In the genomic region with DNA sequence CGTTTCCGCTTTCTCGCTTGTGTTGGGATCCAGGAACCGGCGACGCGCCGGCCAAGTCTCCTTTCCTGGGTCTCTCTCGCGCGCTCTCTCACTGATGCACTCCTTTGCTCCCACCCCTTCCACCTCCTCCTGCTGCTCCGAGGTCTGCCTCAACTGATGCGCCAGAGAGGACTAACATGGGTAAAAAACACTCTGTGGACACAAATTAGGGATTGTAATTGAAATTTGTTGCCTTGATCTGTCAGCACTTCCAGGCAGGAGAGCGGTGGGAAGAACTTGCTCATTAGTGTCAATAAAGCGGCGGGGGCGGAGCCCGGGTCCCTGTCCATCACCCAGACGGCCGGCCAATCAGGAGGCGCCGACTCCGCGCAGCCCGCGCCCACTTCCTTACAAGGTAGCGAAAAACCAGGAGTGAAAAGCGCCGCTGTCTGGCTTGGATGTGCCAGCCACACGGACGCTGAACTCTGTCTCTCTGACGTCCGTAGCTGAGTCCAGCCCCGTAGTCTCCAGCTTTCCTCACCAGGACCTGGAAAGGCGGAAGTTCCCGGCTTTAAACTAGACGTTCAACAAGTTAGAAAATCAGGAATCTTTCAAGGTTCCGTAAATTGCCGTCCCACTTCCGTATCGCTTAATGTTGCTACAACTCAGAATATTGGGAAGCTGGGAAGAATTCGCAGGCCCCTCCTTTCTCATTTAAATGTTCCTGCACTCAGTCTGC, we compare ENCODE assay signal across 2 cellular contexts.
TF ChIP-seq lines count a peak whose summit lies in the region.

TSS of gene TBX18 (minus strand) at position 267 of the 718 bp plus-strand sequence. CDS start 417 bp downstream, outside the sequence.

TF ChIP-seq in A549, 52 proteins besides CTCF, POLR2A, EP300 and RAD21 (continued from another document):
- TF ChIP-seq E2F6 (IDR thresholded peaks at IDR 0.05; ENCODE audit: borderline replicate concordance, low read depth) (0 out of 2 replicates have a peak, but pooled peaks have one; percentile 28), FOSL2 (IDR thresholded peaks at IDR 0.05) (no peak), FOSL2 (CRISPR knock-in tag; IDR thresholded peaks at IDR 0.05) (no peak), TP53 (CRISPR knock-in tag; IDR thresholded peaks at IDR 0.05) (no peak), JUN (IDR thresholded peaks at IDR 0.05) (peak; percentile 37 to 44; a peak in 2 of 5 replicates), SREBF2 (IDR thresholded peaks at IDR 0.05) (no peak), HOXB5 (CRISPR knock-in tag; IDR thresholded peaks at IDR 0.05) (no peak), ZFP36 (IDR thresholded peaks at IDR 0.05; ENCODE audit: borderline replicate concordance, partially characterized antibody) (no peak), RFX5 (IDR thresholded peaks at IDR 0.05) (0 out of 2 replicates have a peak, but pooled peaks have one; percentile 20), GATA3 (IDR thresholded peaks at IDR 0.05; ENCODE audit: borderline replicate concordance) (peak; percentile 35; the same call in 1 of the 2 replicates), CBX8 (IDR thresholded peaks at IDR 0.05) (no peak), KDM5A (IDR thresholded peaks at IDR 0.05) (no peak), RCOR1 (IDR thresholded peaks at IDR 0.05; ENCODE audit: low read depth, low read length) (no peak), BHLHE40 (IDR thresholded peaks at IDR 0.05; ENCODE audit: low read depth, low read length) (no peak), CEBPB (IDR thresholded peaks at IDR 0.05) (peak in 1 of 2 experiments; percentile 4; a peak in 1 of 4 replicates), EHMT2 (IDR thresholded peaks at IDR 0.05; ENCODE audit: low read depth) (no peak), HES2 (IDR thresholded peaks at IDR 0.05) (no peak), FOSB (CRISPR knock-in tag; IDR thresholded peaks at IDR 0.05) (no peak), SMC3 (IDR thresholded peaks at IDR 0.05) (no peak), HEYL (CRISPR knock-in tag; IDR thresholded peaks at IDR 0.05) (no peak), MAX (IDR thresholded peaks at IDR 0.05) (peak; percentile 53), REST (IDR thresholded peaks at IDR 0.05) (peak; percentile 39), CHD2 (IDR thresholded peaks at IDR 0.05; ENCODE audit: low read length, partially characterized antibody) (no peak), HOXA7 (CRISPR knock-in tag; IDR thresholded peaks at IDR 0.05) (no peak), ZSCAN20 (CRISPR knock-in tag; IDR thresholded peaks at IDR 0.05) (no peak), FOXS1 (CRISPR knock-in tag; IDR thresholded peaks at IDR 0.05) (no peak)
- TF ChIP-seq, protein P1, sequence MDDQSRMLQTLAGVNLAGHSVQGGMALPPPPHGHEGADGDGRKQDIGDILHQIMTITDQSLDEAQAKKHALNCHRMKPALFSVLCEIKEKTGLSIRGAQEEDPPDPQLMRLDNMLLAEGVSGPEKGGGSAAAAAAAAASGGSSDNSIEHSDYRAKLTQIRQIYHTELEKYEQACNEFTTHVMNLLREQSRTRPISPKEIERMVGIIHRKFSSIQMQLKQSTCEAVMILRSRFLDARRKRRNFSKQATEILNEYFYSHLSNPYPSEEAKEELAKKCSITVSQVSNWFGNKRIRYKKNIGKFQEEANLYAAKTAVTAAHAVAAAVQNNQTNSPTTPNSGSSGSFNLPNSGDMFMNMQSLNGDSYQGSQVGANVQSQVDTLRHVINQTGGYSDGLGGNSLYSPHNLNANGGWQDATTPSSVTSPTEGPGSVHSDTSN (IDR thresholded peaks at IDR 0.05): peak; percentile 92

TF ChIP-seq in HEK293, 187 proteins besides CTCF, POLR2A, EP300 and RAD21 (continued from another document and continues in another):
- TF ChIP-seq ZNF138 (tag by site-specific recombination; IDR thresholded peaks at IDR 0.05; ENCODE audit: borderline replicate concordance) (no peak), ZNF2 (tag by site-specific recombination; IDR thresholded peaks at IDR 0.05) (no peak; the same call in 1 of the 2 replicates), KLF1 (tag by site-specific recombination; IDR thresholded peaks at IDR 0.05) (peak; percentile 13; the same call in 1 of the 2 replicates), SP2 (tag by site-specific recombination; IDR thresholded peaks at IDR 0.05) (peak; percentile 85), ZNF596 (tag by site-specific recombination; IDR thresholded peaks at IDR 0.05) (peak; percentile 82), ZBTB11 (tag by site-specific recombination; conservative IDR thresholded peaks at IDR 0.05; ENCODE audit: low read depth) (peak; percentile 87), ZNF280C (tag by site-specific recombination; IDR thresholded peaks at IDR 0.05) (no peak), RBAK (tag by site-specific recombination; IDR thresholded peaks at IDR 0.05) (no peak), ZFP41 (tag by site-specific recombination; IDR thresholded peaks at IDR 0.05; ENCODE audit: borderline replicate concordance) (no peak), ZNF530 (tag by site-specific recombination; IDR thresholded peaks at IDR 0.05; ENCODE audit: low read depth) (no peak), ZBTB8A (tag by site-specific recombination; IDR thresholded peaks at IDR 0.05) (peak; percentile 39; the same call in 1 of the 2 replicates), ZNF23 (tag by site-specific recombination; IDR thresholded peaks at IDR 0.05; ENCODE audit: borderline replicate concordance) (no peak), ZBTB20 (tag by site-specific recombination; IDR thresholded peaks at IDR 0.05) (peak; percentile 86; the same call in 1 of the 2 replicates), KLF8 (tag by site-specific recombination; IDR thresholded peaks at IDR 0.05) (peak; percentile 60), ZNF580 (tag by site-specific recombination; IDR thresholded peaks at IDR 0.05) (no peak; the same call in 1 of the 2 replicates), MEIS1 (CRISPR knock-in tag; IDR thresholded peaks at IDR 0.05; ENCODE audit: borderline replicate concordance) (no peak), ZNF248 (tag by site-specific recombination; IDR thresholded peaks at IDR 0.05) (no peak), TSHZ1 (tag by site-specific recombination; IDR thresholded peaks at IDR 0.05; ENCODE audit: borderline replicate concordance) (peak; percentile 95; the same call in 1 of the 2 replicates), MYNN (tag by site-specific recombination; IDR thresholded peaks at IDR 0.05; ENCODE audit: borderline replicate concordance) (no peak), ZNF670 (tag by site-specific recombination; IDR thresholded peaks at IDR 0.05; ENCODE audit: low read depth) (no peak), ZNF76 (tag by site-specific recombination; IDR thresholded peaks at IDR 0.05; ENCODE audit: borderline replicate concordance, low read depth) (0 out of 2 replicates have a peak, but pooled peaks have one; percentile 51), SP3 (tag by site-specific recombination; IDR thresholded peaks at IDR 0.05) (peak; percentile 69)
- TF ChIP-seq, protein P2, sequence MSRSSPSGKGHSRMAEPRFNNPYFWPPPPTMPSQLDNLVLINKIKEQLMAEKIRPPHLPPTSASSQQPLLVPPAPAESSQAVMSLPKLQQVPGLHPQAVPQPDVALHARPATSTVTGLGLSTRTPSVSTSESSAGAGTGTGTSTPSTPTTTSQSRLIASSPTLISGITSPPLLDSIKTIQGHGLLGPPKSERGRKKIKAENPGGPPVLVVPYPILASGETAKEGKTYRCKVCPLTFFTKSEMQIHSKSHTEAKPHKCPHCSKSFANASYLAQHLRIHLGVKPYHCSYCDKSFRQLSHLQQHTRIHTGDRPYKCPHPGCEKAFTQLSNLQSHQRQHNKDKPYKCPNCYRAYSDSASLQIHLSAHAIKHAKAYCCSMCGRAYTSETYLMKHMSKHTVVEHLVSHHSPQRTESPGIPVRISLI (tag by site-specific recombination; IDR thresholded peaks at IDR 0.05): no peak
- TF ChIP-seq, protein P1 (CRISPR knock-in tag; IDR thresholded peaks at IDR 0.05): peak; percentile 77; the same call in 1 of the 2 replicates
- TF ChIP-seq, protein P3, sequence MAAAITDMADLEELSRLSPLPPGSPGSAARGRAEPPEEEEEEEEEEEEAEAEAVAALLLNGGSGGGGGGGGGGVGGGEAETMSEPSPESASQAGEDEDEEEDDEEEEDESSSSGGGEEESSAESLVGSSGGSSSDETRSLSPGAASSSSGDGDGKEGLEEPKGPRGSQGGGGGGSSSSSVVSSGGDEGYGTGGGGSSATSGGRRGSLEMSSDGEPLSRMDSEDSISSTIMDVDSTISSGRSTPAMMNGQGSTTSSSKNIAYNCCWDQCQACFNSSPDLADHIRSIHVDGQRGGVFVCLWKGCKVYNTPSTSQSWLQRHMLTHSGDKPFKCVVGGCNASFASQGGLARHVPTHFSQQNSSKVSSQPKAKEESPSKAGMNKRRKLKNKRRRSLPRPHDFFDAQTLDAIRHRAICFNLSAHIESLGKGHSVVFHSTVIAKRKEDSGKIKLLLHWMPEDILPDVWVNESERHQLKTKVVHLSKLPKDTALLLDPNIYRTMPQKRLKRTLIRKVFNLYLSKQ (tag by site-specific recombination; IDR thresholded peaks at IDR 0.05; ENCODE audit: borderline replicate concordance): no peak
